9 cellular contexts compared by ENCODE assay signal in the genomic region with DNA sequence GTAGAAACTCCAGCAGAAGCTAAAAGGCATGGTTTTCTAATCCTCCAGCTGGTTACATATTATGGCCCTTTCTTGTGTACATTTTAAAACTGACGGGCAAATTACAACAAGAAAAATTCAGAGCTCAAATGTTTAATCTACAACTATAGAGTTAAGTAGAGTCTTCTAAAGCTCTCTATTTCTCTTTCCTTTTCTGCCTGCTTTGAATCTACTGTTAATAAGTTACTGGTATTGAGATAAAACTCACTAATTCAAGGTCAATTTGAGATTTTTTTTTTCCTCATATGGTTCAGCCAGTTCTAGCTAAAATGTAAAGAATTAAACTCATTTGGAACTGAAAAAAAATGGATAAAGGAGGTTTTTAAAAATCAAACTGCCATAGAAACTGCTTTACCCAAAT. TPM values are rescaled to one million over a fixed set of nuclear protein-coding genes. Genes with fewer than 3 reads are reported as not detected.
"Had no signal": no experiment of that assay in that cellular context is flagged by ENCODE, and none has a peak within 500 bp of the region (broad histone marks: within the 10 kb centered on the region; RNA-seq: fewer than 3 reads in every experiment).

No MANE protein-coding gene starts in this region.

- DNase-seq: GDM1, GF-D8 had no signal

- H3K4me3 ChIP-seq: GM12878 had no signal

- ATAC-seq: GM12878 had no signal

- FAIRE-seq: G401.6, GM12878, GM12891, GM12892, GM18507, GM19239 had no signal

RNA-seq across cellular contexts. Expression of gene PRSS37, which starts 1.6 kb away (rescaled TPM):
- total RNA-seq: G401, GM12878 had no signal
- polyA plus RNA-seq: GM12878 had no signal

RNA-seq across cellular contexts. Expression of gene TAS2R5, which starts 52.9 kb away (rescaled TPM):
- total RNA-seq: G401 had no signal
